ENCODE assay signal across 9 cellular contexts in genomic region chr11:26790738-26791137, GRCh38.
"Had no signal": no experiment of that assay in that cellular context is flagged by ENCODE, and none has a peak within 500 bp of the region (broad histone marks: within the 10 kb centered on the region; RNA-seq: fewer than 3 reads in every experiment).

No MANE protein-coding gene starts in this region.

- H3K9ac ChIP-seq: GM23248 had no signal

- DNase-seq: GM23248, GOT3, H7, H9, HCEC 1CT, HFFc6 had no signal

- H3K9me3 ChIP-seq: HAP-1 had no signal

- H3K27ac ChIP-seq: GM23248 had no signal

- H2AFZ ChIP-seq: GM23248, GM23338 had no signal

- ATAC-seq: GM23338, HCT116 had no signal

- H3K36me3 ChIP-seq: HAP-1 had no signal

- H3K4me2 ChIP-seq: GM23338 had no signal

- H3K4me1 ChIP-seq: HAP-1 had no signal

- H3K4me3 ChIP-seq: GM23248, GM23338, HAP-1 had no signal
